9 cellular contexts compared by ENCODE assay signal in the genomic region with DNA sequence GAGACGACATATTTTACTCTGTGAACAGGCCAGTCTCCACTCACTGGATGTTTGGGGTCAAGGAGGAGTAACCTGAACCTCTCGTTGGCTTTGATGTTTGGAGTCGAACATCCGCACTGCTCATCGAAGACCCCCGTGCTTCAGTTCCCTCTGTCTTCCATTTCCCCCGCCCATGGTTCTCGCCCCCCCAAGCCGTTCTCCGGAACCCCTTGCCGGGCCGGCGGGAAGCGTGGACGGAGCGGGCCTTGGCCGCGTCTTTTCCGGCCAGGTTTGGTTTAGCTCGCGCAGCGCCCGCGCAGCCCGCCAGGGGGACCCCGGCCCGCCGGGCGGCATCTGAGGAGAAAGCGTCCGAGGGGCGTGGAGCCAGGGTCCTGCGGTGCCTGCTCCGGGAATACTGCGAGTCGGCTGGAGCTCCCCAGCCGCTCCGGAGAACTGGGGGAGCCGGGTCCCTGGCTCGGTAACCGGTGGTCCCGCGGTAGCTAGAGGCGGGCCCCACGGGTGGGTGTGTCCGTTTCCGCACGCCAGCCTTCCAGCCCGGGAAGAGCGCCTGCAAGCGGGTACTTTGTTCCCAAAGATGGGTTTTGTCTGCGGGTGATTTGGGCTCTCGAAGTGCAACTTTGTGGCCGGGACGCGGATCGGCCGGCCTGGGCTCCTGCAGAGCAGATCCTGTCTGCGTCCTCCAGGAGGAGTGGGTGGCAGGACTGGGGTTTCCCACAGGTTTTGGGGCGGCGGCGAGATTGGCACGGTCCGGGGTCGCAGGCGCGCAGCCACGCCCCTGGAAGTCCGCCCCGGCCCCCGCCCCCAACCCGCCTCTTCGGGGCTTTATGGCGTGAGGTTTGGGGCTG. TPM values are rescaled to one million over a fixed set of nuclear protein-coding genes. Genes with fewer than 3 reads are reported as not detected.
DNase-seq lines count a peak whose midpoint lies in the region; ATAC-seq and TF ChIP-seq lines count a peak whose summit lies in the region.
"Had no signal": no experiment of that assay in that cellular context is flagged by ENCODE, and none has a peak within 500 bp of the region (broad histone marks: within the 10 kb centered on the region; RNA-seq: fewer than 3 reads in every experiment).

No MANE protein-coding gene starts in this region.

- DNase-seq in COLO668 (lab: John Stamatoyannopoulos, UW; ENCODE audit: unreplicated experiment) (peak; percentile 20), NCI-H146 (lab: John Stamatoyannopoulos, UW) (peak; percentile 63), activated T-cell treated with anti-CD3 and anti-CD28 coated beads for 24 hours (ENCODE audit: low read depth) (peak; percentile 30), esophagus squamous epithelium (lab: John Stamatoyannopoulos, UW) (no peak), myocyte (ENCODE audit: low read depth) (peak; percentile 29), DMS79 treated with DMSO at 0.1 percent for 48 hours (lab: John Stamatoyannopoulos, UW) (no peak)

- H3K27ac ChIP-seq in esophagus squamous epithelium (peak overlapping the region; percentile 3 to 74 (median 30)), thymus (ENCODE audit: low read depth) (peak overlapping the region; percentile 31)

- intact Hi-C loops in esophagus squamous epithelium (cut with DNase I): no loop called here

- peaks cover 7 to 30% (median 8%) of the 10 kb centered on the region in 3 donors for H3K4me1 ChIP-seq in esophagus squamous epithelium
- H3K4me1 ChIP-seq in thymus (ENCODE audit: control insufficient read depth, insufficient read depth, low read length): peaks cover 15% of the 10 kb centered on the region

- H3K9me3 ChIP-seq in esophagus squamous epithelium: no peaks in the 10 kb centered on the region
- no peaks in the 10 kb centered on the region for H3K9me3 ChIP-seq in thymus (ENCODE audit: control insufficient read depth)

- 2 to 8% methylated on average over 13 to 36 of the region's 74 CpGs for WGBS in esophagus squamous epithelium, 2 donors
- WGBS in thymus: 1% methylated on average over 74 of the region's 74 CpGs

- H3K36me3 ChIP-seq in esophagus squamous epithelium: no peaks in the 10 kb centered on the region
- H3K36me3 ChIP-seq in thymus (ENCODE audit: control insufficient read depth, insufficient read depth): no peaks in the 10 kb centered on the region

- TF ChIP-seq POLR2A in esophagus squamous epithelium (IDR thresholded peaks at IDR 0.05): no peak

- H3K4me3 ChIP-seq in esophagus squamous epithelium (peak overlapping the region; percentile 42 to 68 (median 60)), thymus (ENCODE audit: low read length) (peak overlapping the region; percentile 64)

- peak; percentile 13 to 62 (median 49) for TF ChIP-seq CTCF in esophagus squamous epithelium (IDR thresholded peaks at IDR 0.05)

- peak; percentile 82 for ATAC-seq in GM21723 (IDR thresholded peaks at IDR 0.05; ENCODE audit: unreplicated experiment)

- H3K27me3 ChIP-seq in esophagus squamous epithelium (peaks cover 0 to 78% (median 2%) of the 10 kb centered on the region in 4 donors), thymus (ENCODE audit: control insufficient read depth, insufficient read depth) (peaks cover 19% of the 10 kb centered on the region)

RNA-seq across cellular contexts. Expression of a gene that starts 0.4 kb away (rescaled TPM):
- total RNA-seq in esophagus squamous epithelium (1 to 10 TPM in 1 of 4 donors, under 1 TPM in 2, not detected in 1; 0.31 to 1.9 (median 0.62) TPM), myocyte (0.21 and 0.43 TPM in 2 replicates)
- polyA plus RNA-seq in myocyte (2012): 1.0 TPM
- 3.9 TPM for polyA plus RNA-seq in thymus
- total RNA-seq: NCI-H460 had no signal

Comparison
In these comparisons a context has a peak if more than half of its experiments do, and no peak if none do; other contexts are left out.
1. DNase-seq: peak in COLO668 (single experiment), NCI-H146 (single experiment), activated T-cell treated with anti-CD3 and anti-CD28 coated beads for 24 hours (single experiment) and myocyte (single experiment); none in esophagus squamous epithelium (single experiment) and DMS79 treated with DMSO at 0.1 percent for 48 hours (single experiment).